8 cellular contexts compared by ENCODE assay signal in the genomic region with DNA sequence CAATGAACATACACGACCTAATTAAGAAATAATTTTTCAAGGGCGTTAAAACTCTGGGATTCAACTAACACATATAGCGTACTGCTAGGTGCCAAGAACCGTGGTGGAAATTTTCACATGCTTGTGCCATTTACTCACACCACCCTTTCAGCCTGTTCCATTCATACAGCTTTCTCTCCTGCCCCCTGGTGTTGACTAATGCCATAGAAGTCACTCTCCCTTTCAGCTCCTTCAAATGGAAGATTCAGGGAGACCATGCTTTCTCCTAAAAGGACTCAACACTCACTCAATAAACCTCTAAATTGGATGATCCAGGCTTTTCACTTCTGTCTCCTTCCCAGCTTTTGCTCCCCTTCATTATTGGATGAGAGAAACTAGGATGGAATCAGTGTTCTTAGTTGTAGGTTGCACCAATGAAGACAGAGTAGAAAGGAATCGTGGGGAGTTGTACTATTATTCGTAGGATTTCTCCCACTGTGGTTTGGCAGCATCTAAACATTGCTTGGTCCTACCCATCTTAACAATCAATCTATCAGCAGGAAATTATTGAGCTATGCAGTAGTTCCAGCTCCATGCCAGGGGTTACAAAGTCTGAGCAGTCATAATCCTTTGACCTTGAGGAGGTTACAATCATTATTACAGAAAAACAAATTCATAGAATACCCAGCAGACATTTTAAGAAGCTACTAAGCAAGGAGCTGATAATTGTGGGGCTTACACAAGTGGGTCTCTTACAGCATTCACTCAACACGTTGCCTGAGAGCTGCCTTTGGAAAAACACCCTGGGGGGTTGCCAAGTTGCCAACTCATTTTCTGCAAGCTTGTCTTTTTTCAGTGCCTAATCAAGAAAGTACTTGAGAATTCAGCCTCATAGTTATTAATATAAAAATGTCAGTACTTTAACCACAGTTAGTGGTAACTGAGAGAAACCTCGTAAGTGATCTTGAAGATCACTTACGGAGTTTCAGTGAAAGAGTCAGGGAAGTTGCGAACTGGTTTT. TPM values are rescaled to one million over a fixed set of nuclear protein-coding genes. Genes with fewer than 3 reads are reported as not detected.
DNase-seq lines count a peak whose midpoint lies in the region; ATAC-seq and TF ChIP-seq lines count a peak whose summit lies in the region.

No MANE protein-coding gene starts in this region.

- no peak overlapping the region for H3K27ac ChIP-seq in neural progenitor cell

- no peaks in the 10 kb centered on the region for H3K4me1 ChIP-seq in neural progenitor cell

- no peak overlapping the region for H3K9ac ChIP-seq in neural progenitor cell

- no peak overlapping the region for H3K4me2 ChIP-seq in neural progenitor cell

- peaks cover 10% of the 10 kb centered on the region for H3F3A ChIP-seq in neural progenitor cell (ENCODE audit: low read depth)

- peak; percentile 69 for DNase-seq in DMS114 treated with DMSO at 0.1 percent for 48 hours (lab: John Stamatoyannopoulos, UW; ENCODE audit: unreplicated experiment)
- peak; percentile 79 for DNase-seq in HFFc6
- peak; percentile 92 for DNase-seq in NCI-H460 (ENCODE audit: extremely low read depth, low read depth)
- peak; percentile 11 for DNase-seq in activated CD8-positive, alpha-beta memory T cell treated with anti-CD3 and anti-CD28 coated beads, Interleukin-2, amount 50 U/mL, for 1 hour (ENCODE audit: extremely low read depth)
- peak; percentile 91 for DNase-seq in fibroblast of the aortic adventitia (ENCODE audit: low read depth)
- DNase-seq in neural progenitor cell (ENCODE audit: low spot score): peak; percentile 70

- H3K9me3 Mint-ChIP-seq in HFFc6: no peaks in the 10 kb centered on the region; the same call in 1 of the 2 replicates
- H3K9me3 Mint-ChIP-seq in neural progenitor cell: no peaks in the 10 kb centered on the region

- H3K27ac Mint-ChIP-seq in HFFc6: no peak overlapping the region
- H3K27ac Mint-ChIP-seq in neural progenitor cell: no peak overlapping the region

- H3K4me3 ChIP-seq in fibroblast of the aortic adventitia (ENCODE audit: low read depth, low read length) (no peak overlapping the region), neural progenitor cell (no peak overlapping the region)

- H3K27me3 ChIP-seq in neural progenitor cell: peaks cover 30% of the 10 kb centered on the region

- no peaks in the 10 kb centered on the region for H3K36me3 ChIP-seq in neural progenitor cell

- peak overlapping the region; percentile 66 for H2AFZ ChIP-seq in neural progenitor cell (replicated peaks)

- H3K27me3 Mint-ChIP-seq in HFFc6 (ENCODE audit: insufficient read depth): peaks cover 1% of the 10 kb centered on the region
- no peaks in the 10 kb centered on the region for H3K27me3 Mint-ChIP-seq in neural progenitor cell (ENCODE audit: insufficient read depth, low read depth)

- no peaks in the 10 kb centered on the region for H3K79me2 ChIP-seq in neural progenitor cell (ENCODE audit: low read depth)

- H4K20me1 ChIP-seq in neural progenitor cell (ENCODE audit: low read depth): no peaks in the 10 kb centered on the region

- H3K36me3 Mint-ChIP-seq in HFFc6 (ENCODE audit: low read depth): peaks cover 13% of the 10 kb centered on the region
- H3K36me3 Mint-ChIP-seq in neural progenitor cell: no peaks in the 10 kb centered on the region

- H3K4me1 Mint-ChIP-seq in HFFc6 (ENCODE audit: low read depth): peaks cover 59% of the 10 kb centered on the region
- H3K4me1 Mint-ChIP-seq in neural progenitor cell: peaks cover 14% of the 10 kb centered on the region

- peak overlapping the region; percentile 54 for H3K4me3 Mint-ChIP-seq in HFFc6
- H3K4me3 Mint-ChIP-seq in neural progenitor cell: no peak overlapping the region

- ATAC-seq in HG03039 (IDR thresholded peaks at IDR 0.05; ENCODE audit: unreplicated experiment) (no peak), HG03442 (IDR thresholded peaks at IDR 0.05; ENCODE audit: unreplicated experiment) (no peak)

- no peaks in the 10 kb centered on the region for H3K9me3 ChIP-seq in neural progenitor cell (ENCODE audit: low read depth)

- peak; percentile 91 for TF ChIP-seq CTCF in HFFc6 (IDR thresholded peaks at IDR 0.05)
- TF ChIP-seq CTCF in fibroblast of the aortic adventitia (IDR thresholded peaks at IDR 0.05; ENCODE audit: insufficient read depth, low read length): peak; percentile 83
- peak; percentile 72 for TF ChIP-seq CTCF in neural progenitor cell (IDR thresholded peaks at IDR 0.05)

RNA-seq across cellular contexts. Expression of a gene that starts 2.8 kb away (rescaled TPM):
- total RNA-seq in HFFc6 (2021; fragmentation: NEBNext Ultra II Directional; extraction: Animal tissue kit (Norgen Biotek cat#: 25700)): 10 to 100 TPM; 33.7 to 66.0 (median 39.9) TPM
- 160 and 177 TPM in 2 replicates for total RNA-seq in NCI-H460 (2014; rRNA removed; shearing (Covaris generic))
- 56.7 and 63.1 TPM in 2 replicates for polyA plus RNA-seq in NCI-H460 (2014; cell fraction: nucleus; rRNA removed)
- total RNA-seq in fibroblast of the aortic adventitia (ENCODE audit: low replicate concordance) (41.1 and 92.6 TPM in 2 replicates), neural progenitor cell (ENCODE audit: low replicate concordance) (6.4 and 6.6 TPM in 2 replicates)

Comparison
In these comparisons a context has a peak if more than half of its experiments do, and no peak if none do; other contexts are left out.
1. DNase-seq: peak in every context shown above with its lines; median percentile 92 in NCI-H460; 91 in fibroblast of the aortic adventitia; 79 in HFFc6; 70 in neural progenitor cell; 69 in DMS114 treated with DMSO at 0.1 percent for 48 hours; 11 in activated CD8-positive, alpha-beta memory T cell treated with anti-CD3 and anti-CD28 coated beads, Interleukin-2, amount 50 U/mL, for 1 hour.